ENCODE assay signal across 7 cellular contexts in genomic region chr5:18744990-18745590, GRCh38.
DNase-seq lines count a peak whose midpoint lies in the region; ATAC-seq, FAIRE-seq and TF ChIP-seq lines count a peak whose summit lies in the region.

No MANE protein-coding gene starts in this region.

- POLR2A ChIA-PET in GM10248 (lab: Yijun Ruan, JAX) (no interaction called here), HEK293T (lab: Yijun Ruan, JAX) (no interaction called here)

- H3K36me3 ChIP-seq in small intestine (ENCODE audit: control insufficient read depth in 2 of 2, insufficient read depth in 2 of 2, low read length in 2 of 2), result no peaks in the 10 kb centered on the region

- H3K27me3 ChIP-seq in small intestine (ENCODE audit: control insufficient read depth in 2 of 2, insufficient read depth in 2 of 2, low read length in 2 of 2), result no peaks in the 10 kb centered on the region

- H3K27ac ChIP-seq in small intestine (ENCODE audit: low read depth in 1 of 2, low read length in 1 of 2), result peak overlapping the region; percentile 78 to 93

- no peak for TF ChIP-seq CTCF in GM10248 (IDR thresholded peaks at IDR 0.05; ENCODE audit: control extremely low read depth, extremely low read depth, low read depth, missing control alignments)

- CTCF ChIA-PET in GM10248 (lab: Yijun Ruan, JAX) (no interaction called here), HEK293T (lab: Yijun Ruan, JAX) (no interaction called here)

- peak; percentile 30 for DNase-seq in NCI-H2227 treated with DMSO at 0.1 percent for 48 hours (lab: John Stamatoyannopoulos, UW)
- peak; percentile 16 for DNase-seq in activated effector memory CD4-positive, alpha-beta T cell treated with Interleukin-2 at 50 U/mL for 16 hours
- peak; percentile 59 for DNase-seq in small intestine
- DNase-seq in GM10248 (ENCODE audit: extremely low spot score), result no peak
- DNase-seq in HEK293T (ENCODE audit: extremely low spot score), result no peak

- no peak for FAIRE-seq in small intestine (lab: Jason Lieb, UNC)

- H3K4me3 ChIP-seq in small intestine (ENCODE audit: low read depth in 1 of 2, low read length in 2 of 2), result peak overlapping the region; percentile 51 to 54

- peak; percentile 39 for ATAC-seq in GM18868 (IDR thresholded peaks at IDR 0.05; ENCODE audit: unreplicated experiment)
- ATAC-seq in HG02642 (IDR thresholded peaks at IDR 0.05; ENCODE audit: poor library complexity, unreplicated experiment), result peak; percentile 40

- H3K9me3 ChIP-seq in small intestine (ENCODE audit: control insufficient read depth, low read depth), result no peaks in the 10 kb centered on the region

- 21 to 55% (median 25%) methylated on average over 8 of the region's 8 CpGs for WGBS in small intestine, 3 donors

- H3K4me1 ChIP-seq in small intestine (ENCODE audit: control insufficient read depth in 2 of 2, insufficient read depth in 1 of 2, low read depth in 1 of 2, low read length in 1 of 2), result peaks cover 0 to 13% of the 10 kb centered on the region in 2 donors

TF ChIP-seq in HEK293T, 16 proteins besides CTCF, POLR2A, EP300 and RAD21:
- TF ChIP-seq NFRKB (IDR thresholded peaks at IDR 0.05) (no peak), L3MBTL2 (conservative IDR thresholded peaks at IDR 0.05) (no peak), BHLHE40 (IDR thresholded peaks at IDR 0.05; ENCODE audit: borderline replicate concordance) (no peak), CTBP1 (IDR thresholded peaks at IDR 0.05; ENCODE audit: borderline replicate concordance) (no peak), SP1 (IDR thresholded peaks at IDR 0.05) (no peak), LEF1 (IDR thresholded peaks at IDR 0.05; ENCODE audit: borderline replicate concordance) (no peak), ELF4 (IDR thresholded peaks at IDR 0.05) (no peak), SUZ12 (IDR thresholded peaks at IDR 0.05) (no peak), FOXK2 (IDR thresholded peaks at IDR 0.05) (no peak), ZNF384 (IDR thresholded peaks at IDR 0.05) (no peak), TARDBP (IDR thresholded peaks at IDR 0.05) (no peak), FOXM1 (IDR thresholded peaks at IDR 0.05; ENCODE audit: borderline replicate concordance) (no peak), ARNT (IDR thresholded peaks at IDR 0.05) (no peak), HDGF (IDR thresholded peaks at IDR 0.05; ENCODE audit: borderline replicate concordance) (no peak), FOXA1 (IDR thresholded peaks at IDR 0.05) (no peak)

Comparison
In these comparisons a context has a peak if more than half of its experiments do, and no peak if none do; other contexts are left out.
1. DNase-seq: peak in NCI-H2227 treated with DMSO at 0.1 percent for 48 hours (single experiment), activated effector memory CD4-positive, alpha-beta T cell treated with Interleukin-2 at 50 U/mL for 16 hours (single experiment) and small intestine (single experiment); none in GM10248 (single experiment) and HEK293T (single experiment).